In the genomic region with DNA sequence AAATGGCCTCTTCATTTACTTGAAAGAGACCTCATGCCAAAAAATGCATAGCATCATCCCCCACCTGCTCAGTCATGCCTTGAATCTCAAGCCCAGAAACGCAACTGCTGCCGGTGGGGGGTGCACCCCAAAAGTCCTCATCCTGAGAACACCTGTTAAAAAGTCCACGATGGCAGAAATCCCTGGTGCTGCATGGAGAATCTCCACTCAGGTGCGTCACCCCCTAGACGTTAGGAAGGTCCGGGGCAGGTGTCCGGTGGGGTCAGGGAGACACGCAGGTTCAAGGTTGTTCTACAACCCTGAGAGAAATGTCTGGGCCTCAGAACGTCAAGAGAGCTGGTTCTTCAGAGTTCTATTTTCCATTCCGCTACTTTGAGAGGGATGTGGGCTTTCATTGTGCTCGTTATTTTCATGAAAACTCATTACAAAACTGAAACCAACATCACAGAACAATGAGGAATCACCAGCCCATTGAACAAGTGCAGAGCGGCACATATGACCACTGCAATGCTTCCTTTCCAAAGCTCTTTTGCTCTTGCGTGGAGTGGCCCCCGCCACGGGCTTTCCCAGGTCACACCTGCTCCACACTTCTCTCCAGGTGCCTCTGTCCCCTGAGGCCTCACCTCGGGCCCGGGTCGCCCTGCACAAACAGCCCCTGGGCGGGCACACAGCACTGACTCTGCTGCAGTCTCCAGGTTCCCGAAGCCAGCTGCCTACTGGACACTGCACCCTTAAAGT, we compare ENCODE assay signal across 8 cellular contexts.
DNase-seq lines count a peak whose midpoint lies in the region; ATAC-seq lines count a peak whose summit lies in the region.

No MANE protein-coding gene starts in this region.

- peaks cover 7% of the 10 kb centered on the region for H3K4me1 ChIP-seq in right cardiac atrium (ENCODE audit: control insufficient read depth, insufficient read depth, low read length)

- H3K27me3 ChIP-seq in right cardiac atrium (ENCODE audit: control insufficient read depth, insufficient read depth) = no peaks in the 10 kb centered on the region

- peak overlapping the region; percentile 59 for H3K4me3 Mint-ChIP-seq in activated CD8-positive, alpha-beta T cell treated with anti-CD3 and anti-CD28 coated beads, Interleukin-2, amount 10 ng/mL, durations not matched to agents 7 days and 5 days

- DNase-seq in Right ventricle myocardium superior = no peak
- no peak for DNase-seq in cardiac septum (ENCODE audit: low spot score)
- peak; percentile 66 for DNase-seq in activated CD8-positive, alpha-beta T cell treated with anti-CD3 and anti-CD28 coated beads, Interleukin-2, amount 10 ng/mL, durations not matched to agents 7 days and 5 days
- no peak for DNase-seq in right cardiac atrium
- DNase-seq in stimulated activated CD4-positive, alpha-beta T cell treated with anti-CD3 and anti-CD28 coated beads, TNF-alpha, amount 100 ng/mL, for 48 hours (ENCODE audit: low read depth in 3 of 3) = peak; percentile 22 to 40 (median 32)
- DNase-seq in D341Med (ENCODE audit: low spot score) = no peak
- no peak for DNase-seq in anterior cingulate cortex (lab: John Stamatoyannopoulos, UW)

- H3K9me3 Mint-ChIP-seq in activated CD8-positive, alpha-beta T cell treated with anti-CD3 and anti-CD28 coated beads, Interleukin-2, amount 10 ng/mL, durations not matched to agents 7 days and 5 days (ENCODE audit: insufficient read depth) = no peaks in the 10 kb centered on the region

- peaks cover 64% of the 10 kb centered on the region for H3K4me1 Mint-ChIP-seq in activated CD8-positive, alpha-beta T cell treated with anti-CD3 and anti-CD28 coated beads, Interleukin-2, amount 10 ng/mL, durations not matched to agents 7 days and 5 days (ENCODE audit: low read depth)

- ATAC-seq in Right ventricle myocardium superior (ENCODE audit: poor library complexity) = peak; percentile 13
- ATAC-seq in HG03135 (IDR thresholded peaks at IDR 0.05; ENCODE audit: unreplicated experiment) = peak; percentile 84
- peak; percentile 83 for ATAC-seq in activated CD8-positive, alpha-beta T cell treated with anti-CD3 and anti-CD28 coated beads, Interleukin-2, amount 10 ng/mL, durations not matched to agents 7 days and 5 days
- ATAC-seq in right cardiac atrium = no peak

- H3K4me3 ChIP-seq in right cardiac atrium (ENCODE audit: low read length) = no peak overlapping the region

- H3K27me3 Mint-ChIP-seq in activated CD8-positive, alpha-beta T cell treated with anti-CD3 and anti-CD28 coated beads, Interleukin-2, amount 10 ng/mL, durations not matched to agents 7 days and 5 days (ENCODE audit: low read depth) = no peaks in the 10 kb centered on the region

- intact Hi-C loops in Right ventricle myocardium superior (cut with DNase I) (no loop called here), cardiac septum (cut with DNase I) (no loop called here), right cardiac atrium (cut with DNase I) (loop anchor here in 1 of 4 donors (5.0 kb wide), 1 partner anchor 36 kb away; no protein-coding TSS in a partner anchor)

- H3K9me3 ChIP-seq in right cardiac atrium (ENCODE audit: control insufficient read depth, low read length) = no peaks in the 10 kb centered on the region

- POLR2A ChIA-PET in activated CD8-positive, alpha-beta T cell treated with anti-CD3 and anti-CD28 coated beads, Interleukin-2, amount 10 ng/mL, durations not matched to agents 7 days and 5 days (lab: Charles Lee) = interaction anchor here (0.5 to 3.5 kb wide), 21 partner anchors 23 to 322 kb away, joined by 3 to 34 read pairs (median 4); partner anchors contain the start of genes IRF2BP2 and RBM34

- H3K27ac Mint-ChIP-seq in activated CD8-positive, alpha-beta T cell treated with anti-CD3 and anti-CD28 coated beads, Interleukin-2, amount 10 ng/mL, durations not matched to agents 7 days and 5 days = peak overlapping the region; percentile 90

- 66% methylated on average over 20 of the region's 20 CpGs for WGBS in right cardiac atrium

- H3K27ac ChIP-seq in right cardiac atrium (ENCODE audit: low read length) = peak overlapping the region; percentile 7

- no peaks in the 10 kb centered on the region for H3K36me3 Mint-ChIP-seq in activated CD8-positive, alpha-beta T cell treated with anti-CD3 and anti-CD28 coated beads, Interleukin-2, amount 10 ng/mL, durations not matched to agents 7 days and 5 days (ENCODE audit: low read depth)

- CTCF ChIA-PET in activated CD8-positive, alpha-beta T cell treated with anti-CD3 and anti-CD28 coated beads, Interleukin-2, amount 10 ng/mL, durations not matched to agents 7 days and 5 days (lab: Charles Lee) = interaction anchor here (0.7 to 2.5 kb wide), 14 partner anchors 8 to 488 kb away, joined by 3 to 17 read pairs (median 6); no protein-coding TSS in a partner anchor

Comparison
In these comparisons a context has a peak if more than half of its experiments do, and no peak if none do; other contexts are left out.
1. ATAC-seq: peak in Right ventricle myocardium superior (single experiment), HG03135 (single experiment) and activated CD8-positive, alpha-beta T cell treated with anti-CD3 and anti-CD28 coated beads, Interleukin-2, amount 10 ng/mL, durations not matched to agents 7 days and 5 days (single experiment); none in right cardiac atrium (0 of 2).
2. DNase-seq: peak in activated CD8-positive, alpha-beta T cell treated with anti-CD3 and anti-CD28 coated beads, Interleukin-2, amount 10 ng/mL, durations not matched to agents 7 days and 5 days (single experiment) and stimulated activated CD4-positive, alpha-beta T cell treated with anti-CD3 and anti-CD28 coated beads, TNF-alpha, amount 100 ng/mL, for 48 hours (3 of 3); none in Right ventricle myocardium superior (single experiment), cardiac septum (single experiment), right cardiac atrium (0 of 3), D341Med (single experiment) and anterior cingulate cortex (0 of 58).